Comparison of ENCODE assay signal across 19 cellular contexts in genomic region chr4:177185579-177185978, GRCh38.
"Had no signal": no experiment of that assay in that cellular context is flagged by ENCODE, and none has a peak within 500 bp of the region (broad histone marks: within the 10 kb centered on the region; RNA-seq: fewer than 3 reads in every experiment).

No MANE protein-coding gene starts in this region.

- ATAC-seq: activated T-cell treated with anti-CD3 and anti-CD28 coated beads, Interleukin-2, amount 50 U/mL, for 4 hours; K562; PC-3; T-helper 17 cell; WTC11 had no signal

- DNase-seq: activated CD4-positive, alpha-beta memory T cell treated with anti-CD3 and anti-CD28 coated beads for 36 hours; activated CD4-positive, alpha-beta T cell treated with anti-CD3 and anti-CD28 coated beads for 1 hour; activated CD4-positive, alpha-beta T cell treated with anti-CD3 and anti-CD28 coated beads, Interleukin-2, amount 10 ng/mL, durations not matched to agents 7 days and 5 days; activated CD8-positive, alpha-beta memory T cell treated with anti-CD3 and anti-CD28 coated beads for 24 hours; activated T-cell treated with anti-CD3 and anti-CD28 coated beads, Interleukin-2, amount 50 U/mL, for 4 hours; amygdala; Karpas-422; MM.1S; NCI-H1105 treated with DMSO at 0.1 percent for 48 hours; NCI-H1436 treated with DMSO at 0.1 percent for 48 hours; NCI-H187; NCI-H2081; NCI-H524; PC-3; SHP77 treated with DMSO at 0.1 percent for 48 hours; T-helper 17 cell; T-helper 9 cell had no signal

- H3K4me3 ChIP-seq: K562 had no signal
